16 cellular contexts compared by ENCODE assay signal in genomic region chr4:75745192-75745591, GRCh38. TPM values are rescaled to one million over a fixed set of nuclear protein-coding genes. Genes with fewer than 3 reads are reported as not detected.
DNase-seq lines count a peak whose midpoint lies in the region; ATAC-seq, FAIRE-seq and TF ChIP-seq lines count a peak whose summit lies in the region.
"Had no signal": no experiment of that assay in that cellular context is flagged by ENCODE, and none has a peak within 500 bp of the region (broad histone marks: within the 10 kb centered on the region; RNA-seq: fewer than 3 reads in every experiment).

No MANE protein-coding gene starts in this region.

- H3K36me3 Mint-ChIP-seq in type B pancreatic cell, result peaks cover 12% of the 10 kb centered on the region

- TF ChIP-seq EP300 in HepG2 (IDR thresholded peaks at IDR 0.05; ENCODE audit: low read depth in 2 of 2, low read length in 2 of 2) (no peak), HepG2 (CRISPR knock-in tag; IDR thresholded peaks at IDR 0.05; ENCODE audit: borderline replicate concordance) (no peak)

- WGBS in HepG2 (ENCODE audit: low lambda C conversion rate), result 62% methylated on average over 2 of the region's 2 CpGs

- TF ChIP-seq CTCF in HepG2 (CRISPR knock-in tag; IDR thresholded peaks at IDR 0.05) (no peak), type B pancreatic cell (conservative IDR thresholded peaks at IDR 0.05) (no peak)

- no peak overlapping the region for H3K27ac ChIP-seq in HepG2 (ENCODE audit: extremely low read length, insufficient read depth, low read length)
- H3K27ac ChIP-seq: VCaP had no signal

- H3K9me3 ChIP-seq in HepG2 (ENCODE audit: low read length), result no peaks in the 10 kb centered on the region
- H3K9me3 ChIP-seq: BE2C had no signal

- BruUV-seq in HepG2 (replicated peaks; lab: Mats Ljungman, UMichigan), result no TSS peak

- peak; percentile 65 for DNase-seq in AML-193 (lab: John Stamatoyannopoulos, UW)
- peak; percentile 70 for DNase-seq in NOMO-1 treated with dmso at 0.1 percent for 144 hours (lab: John Stamatoyannopoulos, UW; ENCODE audit: unreplicated experiment)
- DNase-seq in dermis microvascular lymphatic vessel endothelial cell (ENCODE audit: low read depth in 2 of 2), result peak; percentile 29 to 75
- DNase-seq in HepG2 (ENCODE audit: low spot score), result peak; percentile 67
- no peak for DNase-seq in germinal center (ENCODE audit: low spot score)
- DNase-seq in type B pancreatic cell (ENCODE audit: extremely low spot score, unreplicated experiment), result no peak
- no peak for DNase-seq in mucosa of gallbladder (ENCODE audit: low spot score)
- DNase-seq: BE2C; effector CD8-positive, alpha-beta T cell; Karpas-422; NCI-H69; stimulated activated CD4-positive, alpha-beta T cell treated with anti-CD3 and anti-CD28 coated beads, Interleukin-12 subunit alpha, Interleukin-12 subunit beta, amount 100 ng/mL, for 4 hours; stimulated activated naive B cell treated with anti-CD40 and anti-IgM and Interleukin-4, amounts not matched to agents 10 μg/mL and 1 μg/mL and 100 μg/mL, for 72 hours had no signal

- no peak for TF ChIP-seq RAD21 in HepG2 (CRISPR knock-in tag; IDR thresholded peaks at IDR 0.05)

- H3K79me2 ChIP-seq in HepG2 (ENCODE audit: insufficient read depth, low read length), result peaks cover 36% of the 10 kb centered on the region

- no peak overlapping the region for H3K9ac ChIP-seq in HepG2 (ENCODE audit: insufficient read depth, low read depth, low read length)

- no peak overlapping the region for H3K4me2 ChIP-seq in HepG2 (ENCODE audit: low read depth, low read length)

- intact Hi-C loops in HepG2 (cut with micrococcal nuclease; ENCODE audit: unreplicated experiment), result no loop called here

- no peaks in the 10 kb centered on the region for H3K27me3 Mint-ChIP-seq in type B pancreatic cell
- H3K27me3 Mint-ChIP-seq: stimulated activated naive B cell treated with anti-CD40 and anti-IgM and Interleukin-4, amounts not matched to agents 10 μg/mL and 1 μg/mL and 100 μg/mL, for 72 hours had no signal

- H3K27me3 ChIP-seq in HepG2 (ENCODE audit: control insufficient read depth in 1 of 2, insufficient read depth in 2 of 2, low read length in 2 of 2), result no peaks in the 10 kb centered on the region
- H3K27me3 ChIP-seq: BE2C had no signal

- no peaks in the 10 kb centered on the region for H3K4me1 Mint-ChIP-seq in type B pancreatic cell (ENCODE audit: unreplicated experiment)

- H2AFZ ChIP-seq in HepG2 (ENCODE audit: low read length), result no peak overlapping the region

- CTCF ChIA-PET in HepG2 (lab: Yijun Ruan, JAX; ENCODE audit: low intra/inter-chr PET ratio, low total read pairs), result no interaction called here

- H3K9me3 Mint-ChIP-seq in type B pancreatic cell, result no peaks in the 10 kb centered on the region
- H3K9me3 Mint-ChIP-seq: activated T-helper 2 cell treated with anti-CD3 and anti-CD28 coated beads, Interferon-gamma antibody, Interleukin-2, Interleukin-4, amounts not matched to agents 10 μg/mL and 5 μg/mL and 100 μg/mL, durations not matched to agents 14 hours and 24 hours and 36 hours; stimulated activated naive B cell treated with anti-CD40 and anti-IgM and Interleukin-4, amounts not matched to agents 10 μg/mL and 1 μg/mL and 100 μg/mL, for 72 hours had no signal

- peaks cover 0 to 2% of the 10 kb centered on the region in 2 experiments; a peak in 1 of 5 replicates for H3K36me3 ChIP-seq in HepG2 (replicated peaks in 1 of 2; ENCODE audit: control insufficient read depth in 1 of 2, insufficient read depth in 2 of 2, low read length in 2 of 2)
- H3K36me3 ChIP-seq: BE2C had no signal

- no peak overlapping the region for H3K27ac Mint-ChIP-seq in type B pancreatic cell
- H3K27ac Mint-ChIP-seq: activated T-helper 2 cell treated with anti-CD3 and anti-CD28 coated beads, Interferon-gamma antibody, Interleukin-2, Interleukin-4, amounts not matched to agents 10 μg/mL and 5 μg/mL and 100 μg/mL, durations not matched to agents 14 hours and 24 hours and 36 hours; stimulated activated naive B cell treated with anti-CD40 and anti-IgM and Interleukin-4, amounts not matched to agents 10 μg/mL and 1 μg/mL and 100 μg/mL, for 72 hours had no signal

- H4K20me1 ChIP-seq in HepG2 (ENCODE audit: insufficient read depth, low read length), result 0 out of 2 replicates have a peak, but pooled peaks cover 3% of the 10 kb centered on the region

- peak; percentile 88 for ATAC-seq in HepG2
- ATAC-seq in GM21528 (IDR thresholded peaks at IDR 0.05; ENCODE audit: low FRiP score, unreplicated experiment), result no peak
- ATAC-seq: stimulated activated naive B cell treated with anti-CD40 and anti-IgM and Interleukin-4, amounts not matched to agents 10 μg/mL and 1 μg/mL and 100 μg/mL, for 72 hours had no signal

- POLR2A ChIA-PET in HepG2 (lab: Yijun Ruan, JAX), result interaction anchor here (1.9 kb wide), 1 partner anchor 21 kb away, joined by 15 read pairs; the partner anchor contains the start of gene USO1

- no peak overlapping the region for H3K4me3 ChIP-seq in HepG2 (replicated peaks in 1 of 3; ENCODE audit: insufficient read depth in 1 of 3, low read depth in 2 of 3, low read length in 3 of 3)

- in situ Hi-C loops in HepG2 (cut with HindIII; ENCODE audit: extremely low pct_ligation_motif_present, low pct_unique_long_range_greater_than_20kb), result no loop called here

- H3K4me3 Mint-ChIP-seq in type B pancreatic cell, result no peak overlapping the region
- H3K4me3 Mint-ChIP-seq: stimulated activated naive B cell treated with anti-CD40 and anti-IgM and Interleukin-4, amounts not matched to agents 10 μg/mL and 1 μg/mL and 100 μg/mL, for 72 hours had no signal

- TF ChIP-seq POLR2A in HepG2 (IDR thresholded peaks at IDR 0.05; ENCODE audit: insufficient read depth in 1 of 2, low read depth in 2 of 2, low read length in 2 of 2), result no peak

- peaks cover 16% of the 10 kb centered on the region for H3K4me1 ChIP-seq in HepG2 (ENCODE audit: insufficient read depth, low read length)
- H3K4me1 ChIP-seq: BE2C had no signal

- no peak for FAIRE-seq in HepG2 (lab: Jason Lieb, UNC)

TF ChIP-seq in HepG2, 621 proteins besides CTCF, POLR2A, EP300 and RAD21:
- no peak for TF ChIP-seq ZNF747 (CRISPR knock-in tag; IDR thresholded peaks at IDR 0.05; ENCODE audit: borderline replicate concordance)
- TF ChIP-seq CEBPB (IDR thresholded peaks at IDR 0.05; ENCODE audit: borderline replicate concordance, low read depth, low read length), result peak; percentile 59; the same call in 1 of the 2 replicates
- no peak for TF ChIP-seq GTF3A (CRISPR knock-in tag; conservative IDR thresholded peaks at IDR 0.05)
- no peak for TF ChIP-seq MAFG (CRISPR knock-in tag; IDR thresholded peaks at IDR 0.05)
- TF ChIP-seq ARHGAP35 (CRISPR knock-in tag; IDR thresholded peaks at IDR 0.05; ENCODE audit: borderline replicate concordance), result no peak
- TF ChIP-seq STAG1 (CRISPR knock-in tag; IDR thresholded peaks at IDR 0.05), result no peak
- peak; percentile 23; the same call in 1 of the 2 replicates for TF ChIP-seq CEBPG (CRISPR knock-in tag; IDR thresholded peaks at IDR 0.05)

RNA-seq across cellular contexts. Expression of gene USO1, which starts 20.8 kb away (rescaled TPM):
- total RNA-seq in dermis microvascular lymphatic vessel endothelial cell (66.4 and 68.9 TPM in 2 replicates), HepG2 (2016; rRNA removed; fragmentation: Illumina TruSeq; extraction: Trizol) (87.7 and 111 TPM in 2 replicates), type B pancreatic cell (ENCODE audit: low replicate concordance) (55.4 and 63.7 TPM in 2 replicates), mucosa of gallbladder (66.8 TPM)
- total RNA-seq in HepG2 (2016; cell fraction: cytosol; rRNA removed; fragmentation: Illumina TruSeq; extraction: Trizol; ENCODE audit: low read depth), result 8.7 and 10.1 TPM in 2 replicates
- 86.1 and 107 TPM in 2 replicates for total RNA-seq in HepG2 (2016; cell fraction: insoluble cytoplasmic fraction; rRNA removed; fragmentation: Illumina TruSeq; extraction: Trizol)
- total RNA-seq in HepG2 (2016; cell fraction: membrane; rRNA removed; fragmentation: Illumina TruSeq; extraction: Trizol), result 34.3 and 42.9 TPM in 2 replicates
- 67.4 and 83.9 TPM in 2 replicates for total RNA-seq in HepG2 (2016; cell fraction: nucleus; rRNA removed; fragmentation: Illumina TruSeq; extraction: Trizol)
- polyA plus RNA-seq in HepG2 (2011; rRNA removed), result 40.8 and 52.2 TPM in 2 replicates
- polyA plus RNA-seq in HepG2 (2011; cell fraction: cytosol; rRNA removed), result 21.5 and 31.4 TPM in 2 replicates
- 16.6 and 18.0 TPM in 2 replicates for polyA plus RNA-seq in HepG2 (2011; cell fraction: nucleus; rRNA removed)
- polyA plus RNA-seq in HepG2 (2012), result 42.8 and 53.1 TPM in 2 replicates
- 3.9 and 4.3 TPM in 2 replicates for polyA plus RNA-seq in HepG2 (2016; cell fraction: cytosol; fragmentation: Illumina TruSeq; extraction: Trizol; ENCODE audit: low read depth)
- 72.4 and 76.4 TPM in 2 replicates for polyA plus RNA-seq in HepG2 (2016; cell fraction: insoluble cytoplasmic fraction; fragmentation: Illumina TruSeq; extraction: Trizol; ENCODE audit: low read depth)
- polyA plus RNA-seq in HepG2 (2016; cell fraction: membrane; fragmentation: Illumina TruSeq; extraction: Trizol; ENCODE audit: low read depth), result 16.6 and 19.6 TPM in 2 replicates
- polyA plus RNA-seq in HepG2 (2016; cell fraction: nucleus; fragmentation: Illumina TruSeq; extraction: Trizol; ENCODE audit: insufficient read depth, low read depth), result 78.1 and 78.9 TPM in 2 replicates
- polyA minus RNA-seq in HepG2 (2011; rRNA and poly(A)+ RNA removed; ENCODE audit: low replicate concordance), result 14.8 and 29.1 TPM in 2 replicates
- polyA minus RNA-seq in HepG2 (2011; cell fraction: cytosol; rRNA and poly(A)+ RNA removed), result 40.9 and 44.0 TPM in 2 replicates
- polyA minus RNA-seq in HepG2 (2011; cell fraction: nucleus; rRNA and poly(A)+ RNA removed), result 50.7 and 56.3 TPM in 2 replicates

Comparison
In these comparisons a context has a peak if more than half of its experiments do, and no peak if none do; other contexts are left out.
1. DNase-seq: peak in AML-193 (2 of 2), NOMO-1 treated with dmso at 0.1 percent for 144 hours (single experiment), dermis microvascular lymphatic vessel endothelial cell (2 of 2) and HepG2 (single experiment); none in germinal center (single experiment), type B pancreatic cell (single experiment) and mucosa of gallbladder (single experiment).